In the genomic region with DNA sequence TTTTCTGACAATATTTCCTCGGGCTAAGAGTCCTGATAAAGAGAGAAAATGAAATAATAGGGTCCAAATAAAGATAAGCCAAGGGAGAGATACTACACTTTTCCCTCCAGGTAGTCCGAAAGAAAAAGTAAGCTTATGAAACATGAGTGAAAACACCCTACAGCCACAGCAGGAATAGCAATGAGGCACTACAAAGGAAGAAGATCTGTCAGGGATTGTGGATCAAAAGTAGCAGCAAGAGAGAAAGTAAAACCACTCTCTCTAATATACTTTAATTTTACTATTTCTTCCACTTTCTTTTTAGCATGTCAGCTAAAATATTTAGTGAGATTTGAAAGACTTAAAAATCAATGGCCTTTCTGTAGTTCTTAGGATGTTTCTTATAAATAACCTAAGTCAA, we compare ENCODE assay signal across 13 cellular contexts.
DNase-seq lines count a peak whose midpoint lies in the region; ATAC-seq and TF ChIP-seq lines count a peak whose summit lies in the region.
"Had no signal": no experiment of that assay in that cellular context is flagged by ENCODE, and none has a peak within 500 bp of the region (broad histone marks: within the 10 kb centered on the region; RNA-seq: fewer than 3 reads in every experiment).

No MANE protein-coding gene starts in this region.

- H3K9ac ChIP-seq in PC-3 (ENCODE audit: low read length): no peak overlapping the region

- intact Hi-C loops in PC-3 (cut with micrococcal nuclease) (no loop called here), adrenal gland (cut with DNase I) (no loop called here)
- intact Hi-C loops in activated naive CD4-positive, alpha-beta T cell treated with anti-CD3 and anti-CD28 coated beads for 36 hours (cut with micrococcal nuclease): no loop called here

- no peaks in the 10 kb centered on the region for H3K4me1 Mint-ChIP-seq in nephron progenitor cell
- H3K4me1 Mint-ChIP-seq in activated naive CD4-positive, alpha-beta T cell treated with anti-CD3 and anti-CD28 coated beads for 36 hours (ENCODE audit: low read depth): no peaks in the 10 kb centered on the region
- H3K4me1 Mint-ChIP-seq: CD14-positive monocyte, IgD-negative memory B cell had no signal

- no peaks in the 10 kb centered on the region for H4K20me1 ChIP-seq in PC-3 (ENCODE audit: low read length)

- TF ChIP-seq CTCF in HEK293 (tag by site-specific recombination; IDR thresholded peaks at IDR 0.05) (no peak), PC-3 (conservative IDR thresholded peaks at IDR 0.05; ENCODE audit: low read depth, low read length) (no peak), nephron progenitor cell (IDR thresholded peaks at IDR 0.05) (no peak), adrenal gland (IDR thresholded peaks at IDR 0.05) (no peak)

- H3K9me2 ChIP-seq in PC-3 (replicated peaks; ENCODE audit: low read length): no peaks in the 10 kb centered on the region

- 72 to 82% (median 76%) methylated on average over 2 of the region's 2 CpGs for WGBS in adrenal gland, 4 donors

- no peak for TF ChIP-seq POLR2A in adrenal gland (IDR thresholded peaks at IDR 0.05)

- H3K4me3 ChIP-seq in ACC112 (ENCODE audit: low read depth, low read length) (no peak overlapping the region), HEK293 (ENCODE audit: low read depth, low read length) (no peak overlapping the region), PC-3 (ENCODE audit: low read length) (no peak overlapping the region), adrenal gland (no peak overlapping the region)

- no peak overlapping the region for H3K4me2 ChIP-seq in PC-3 (ENCODE audit: low read length)

- H3K9me3 ChIP-seq in HEK293 (ENCODE audit: control insufficient read depth, insufficient read depth, low read depth, low read length) (no peaks in the 10 kb centered on the region), PC-3 (ENCODE audit: low read length) (no peaks in the 10 kb centered on the region), adrenal gland (replicated peaks in 1 of 3) (no peaks in the 10 kb centered on the region)

- H3K36me3 Mint-ChIP-seq in nephron progenitor cell (ENCODE audit: low read depth): no peaks in the 10 kb centered on the region
- H3K36me3 Mint-ChIP-seq in activated naive CD4-positive, alpha-beta T cell treated with anti-CD3 and anti-CD28 coated beads for 36 hours (ENCODE audit: low read depth): no peaks in the 10 kb centered on the region
- H3K36me3 Mint-ChIP-seq: CD14-positive monocyte; CD8-positive, alpha-beta T cell; IgD-negative memory B cell had no signal

- no peaks in the 10 kb centered on the region for H3F3A ChIP-seq in PC-3 (ENCODE audit: low read length, unreplicated experiment)

- H3K4me1 ChIP-seq in ACC112 (ENCODE audit: control insufficient read depth, insufficient read depth, low read length, unreplicated experiment): no peaks in the 10 kb centered on the region
- H3K4me1 ChIP-seq in HEK293 (ENCODE audit: control insufficient read depth, insufficient read depth, low read length): peaks cover 9% of the 10 kb centered on the region
- peaks cover 10% of the 10 kb centered on the region for H3K4me1 ChIP-seq in PC-3 (ENCODE audit: insufficient read depth, low read length)
- H3K4me1 ChIP-seq in adrenal gland (replicated peaks in 1 of 2): no peaks in the 10 kb centered on the region

- no peaks in the 10 kb centered on the region for H3K27me3 ChIP-seq in ACC112 (ENCODE audit: insufficient read depth, low read length)
- no peaks in the 10 kb centered on the region for H3K27me3 ChIP-seq in PC-3 (ENCODE audit: low read length)
- no peaks in the 10 kb centered on the region for H3K27me3 ChIP-seq in adrenal gland

- DNase-seq in PC-3: no peak
- DNase-seq in nephron progenitor cell: no peak
- DNase-seq in adrenal gland: no peak
- no peak for DNase-seq in AG08396 (ENCODE audit: low spot score)
- no peak for DNase-seq in activated naive CD4-positive, alpha-beta T cell treated with anti-CD3 and anti-CD28 coated beads for 36 hours
- DNase-seq: 8988T; CD8-positive, alpha-beta T cell; COR-L47 had no signal

- BruUV-seq in PC-3 (replicated peaks; lab: Mats Ljungman, UMichigan): no TSS peak

- CTCF ChIA-PET in HEK293 (lab: Yijun Ruan, JAX) (interaction anchor here (1.2 kb wide), 1 partner anchor 9 kb away, joined by 6 read pairs; no protein-coding TSS in a partner anchor), PC-3 (lab: Charles Lee) (no interaction called here)
- CTCF ChIA-PET in activated naive CD4-positive, alpha-beta T cell treated with anti-CD3 and anti-CD28 coated beads for 36 hours (lab: Charles Lee): no interaction called here

- peak overlapping the region; percentile 5 for H2AFZ ChIP-seq in ACC112 (ENCODE audit: low read length, unreplicated experiment)
- 0 out of 2 replicates have a peak overlapping the region, but pooled peaks have one; percentile 28 for H2AFZ ChIP-seq in PC-3 (ENCODE audit: low read length)

- ATAC-seq in PC-3: no peak
- ATAC-seq: CD8-positive, alpha-beta T cell; HCT116 had no signal

- H3K27me3 Mint-ChIP-seq in nephron progenitor cell (ENCODE audit: low read depth, poor library complexity): no peaks in the 10 kb centered on the region
- H3K27me3 Mint-ChIP-seq in activated naive CD4-positive, alpha-beta T cell treated with anti-CD3 and anti-CD28 coated beads for 36 hours (ENCODE audit: low read depth): no peaks in the 10 kb centered on the region
- H3K27me3 Mint-ChIP-seq: IgD-negative memory B cell had no signal

- H3K4me3 Mint-ChIP-seq in nephron progenitor cell: no peak overlapping the region
- H3K4me3 Mint-ChIP-seq in activated naive CD4-positive, alpha-beta T cell treated with anti-CD3 and anti-CD28 coated beads for 36 hours: no peak overlapping the region
- H3K4me3 Mint-ChIP-seq: CD14-positive monocyte; CD8-positive, alpha-beta T cell; IgD-negative memory B cell had no signal

- no peaks in the 10 kb centered on the region for H3K9me3 Mint-ChIP-seq in nephron progenitor cell
- H3K9me3 Mint-ChIP-seq in activated naive CD4-positive, alpha-beta T cell treated with anti-CD3 and anti-CD28 coated beads for 36 hours: peaks cover 15% of the 10 kb centered on the region

- H3K79me2 ChIP-seq in ACC112 (ENCODE audit: control insufficient read depth, insufficient read depth, low read length, unreplicated experiment) (no peaks in the 10 kb centered on the region), PC-3 (ENCODE audit: low read length) (no peaks in the 10 kb centered on the region)

- H3K36me3 ChIP-seq in ACC112 (ENCODE audit: insufficient read depth, low read length) (no peaks in the 10 kb centered on the region), HEK293 (ENCODE audit: control insufficient read depth in 2 of 2, insufficient read depth in 1 of 2, low read length in 2 of 2) (no peaks in the 10 kb centered on the region), PC-3 (ENCODE audit: low read depth, low read length) (no peaks in the 10 kb centered on the region), adrenal gland (replicated peaks in 1 of 2) (no peaks in the 10 kb centered on the region)

- H3K27ac ChIP-seq in ACC112 (ENCODE audit: low read depth, low read length) (no peak overlapping the region), HEK293 (ENCODE audit: extremely low read depth, low read depth, low read length) (no peak overlapping the region), PC-3 (ENCODE audit: low read length) (no peak overlapping the region), adrenal gland (no peak overlapping the region)

- peak overlapping the region; percentile 20 for H3K27ac Mint-ChIP-seq in nephron progenitor cell
- H3K27ac Mint-ChIP-seq in activated naive CD4-positive, alpha-beta T cell treated with anti-CD3 and anti-CD28 coated beads for 36 hours: no peak overlapping the region
- H3K27ac Mint-ChIP-seq: CD14-positive monocyte; CD8-positive, alpha-beta T cell; IgD-negative memory B cell had no signal

- POLR2A ChIA-PET in HEK293 (lab: Yijun Ruan, JAX): no interaction called here
- POLR2A ChIA-PET in PC-3 (lab: Charles Lee; ENCODE audit: unreplicated experiment): no interaction called here

TF ChIP-seq in HEK293, 187 proteins besides CTCF, POLR2A, EP300 and RAD21:
- TF ChIP-seq ZNF501 (tag by site-specific recombination; IDR thresholded peaks at IDR 0.05) (no peak), ZNF785 (tag by site-specific recombination; IDR thresholded peaks at IDR 0.05) (no peak), PRDM1 (tag by site-specific recombination; IDR thresholded peaks at IDR 0.05) (peak; percentile 83)
- TF ChIP-seq, protein P1, sequence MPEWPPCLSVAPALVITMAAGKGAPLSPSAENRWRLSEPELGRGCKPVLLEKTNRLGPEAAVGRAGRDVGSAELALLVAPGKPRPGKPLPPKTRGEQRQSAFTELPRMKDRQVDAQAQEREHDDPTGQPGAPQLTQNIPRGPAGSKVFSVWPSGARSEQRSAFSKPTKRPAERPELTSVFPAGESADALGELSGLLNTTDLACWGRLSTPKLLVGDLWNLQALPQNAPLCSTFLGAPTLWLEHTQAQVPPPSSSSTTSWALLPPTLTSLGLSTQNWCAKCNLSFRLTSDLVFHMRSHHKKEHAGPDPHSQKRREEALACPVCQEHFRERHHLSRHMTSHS (tag by site-specific recombination; IDR thresholded peaks at IDR 0.05): no peak
- TF ChIP-seq, protein P2, sequence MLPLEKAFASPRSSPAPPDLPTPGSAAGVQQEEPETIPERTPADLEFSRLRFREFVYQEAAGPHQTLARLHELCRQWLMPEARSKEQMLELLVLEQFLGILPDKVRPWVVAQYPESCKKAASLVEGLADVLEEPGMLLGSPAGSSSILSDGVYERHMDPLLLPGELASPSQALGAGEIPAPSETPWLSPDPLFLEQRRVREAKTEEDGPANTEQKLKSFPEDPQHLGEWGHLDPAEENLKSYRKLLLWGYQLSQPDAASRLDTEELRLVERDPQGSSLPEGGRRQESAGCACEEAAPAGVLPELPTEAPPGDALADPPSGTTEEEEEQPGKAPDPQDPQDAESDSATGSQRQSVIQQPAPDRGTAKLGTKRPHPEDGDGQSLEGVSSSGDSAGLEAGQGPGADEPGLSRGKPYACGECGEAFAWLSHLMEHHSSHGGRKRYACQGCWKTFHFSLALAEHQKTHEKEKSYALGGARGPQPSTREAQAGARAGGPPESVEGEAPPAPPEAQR (tag by site-specific recombination; IDR thresholded peaks at IDR 0.05): no peak
TF ChIP-seq in HEK293: peak in this region for 1.
